In genomic region chr9:73565833-73566465, GRCh38 we compare ENCODE assay signal across 9 cellular contexts.
DNase-seq lines count a peak whose midpoint lies in the region; ATAC-seq and TF ChIP-seq lines count a peak whose summit lies in the region.
"Had no signal": no experiment of that assay in that cellular context is flagged by ENCODE, and none has a peak within 500 bp of the region (broad histone marks: within the 10 kb centered on the region; RNA-seq: fewer than 3 reads in every experiment).

No MANE protein-coding gene starts in this region.

- H3K36me3 ChIP-seq in PC-3 (ENCODE audit: low read depth, low read length) (no peaks in the 10 kb centered on the region; the same call in 1 of the 2 replicates), heart right ventricle (no peaks in the 10 kb centered on the region), tibial nerve (no peaks in the 10 kb centered on the region)

- no peaks in the 10 kb centered on the region for H3K79me2 ChIP-seq in PC-3 (ENCODE audit: low read length)

- no peaks in the 10 kb centered on the region for H4K20me1 ChIP-seq in PC-3 (ENCODE audit: low read length)

- TF ChIP-seq CTCF in activated CD8-positive, alpha-beta T cell treated with anti-CD3 and anti-CD28 coated beads for 36 hours (IDR thresholded peaks at IDR 0.05) = no peak
- TF ChIP-seq CTCF in PC-3 (conservative IDR thresholded peaks at IDR 0.05; ENCODE audit: low read depth, low read length) (peak; percentile 40), heart right ventricle (IDR thresholded peaks at IDR 0.05) (peak; percentile 13 to 68 (median 52)), tibial nerve (IDR thresholded peaks at IDR 0.05) (peak; percentile 15 to 65 (median 41))

- POLR2A ChIA-PET in activated CD8-positive, alpha-beta T cell treated with anti-CD3 and anti-CD28 coated beads for 36 hours (lab: Charles Lee) = no interaction called here
- POLR2A ChIA-PET in activated CD8-positive, alpha-beta T cell treated with anti-CD3 and anti-CD28 coated beads, Interleukin-2, amount 10 ng/mL, durations not matched to agents 7 days and 5 days (lab: Charles Lee) = no interaction called here
- POLR2A ChIA-PET in PC-3 (lab: Charles Lee; ENCODE audit: unreplicated experiment) = no interaction called here

- no peak overlapping the region for H2AFZ ChIP-seq in PC-3 (ENCODE audit: low read length)

- no peaks in the 10 kb centered on the region for H3K9me3 Mint-ChIP-seq in activated CD8-positive, alpha-beta T cell treated with anti-CD3 and anti-CD28 coated beads for 36 hours
- no peaks in the 10 kb centered on the region for H3K9me3 Mint-ChIP-seq in activated CD8-positive, alpha-beta T cell treated with anti-CD3 and anti-CD28 coated beads, Interleukin-2, amount 10 ng/mL, durations not matched to agents 7 days and 5 days (ENCODE audit: insufficient read depth)
- peaks cover 5% of the 10 kb centered on the region for H3K9me3 Mint-ChIP-seq in stimulated activated effector memory CD8-positive, alpha-beta T cell treated with anti-CD3 and anti-CD28 coated beads, Interleukin-12 subunit alpha, Interleukin-12 subunit beta, amount 100 ng/mL, for 72 hours
- H3K9me3 Mint-ChIP-seq in activated T-cell treated with anti-CD3 and anti-CD28 coated beads, Interleukin-2, amount 50 U/mL, for 24 hours = peaks cover 3% of the 10 kb centered on the region

- no peaks in the 10 kb centered on the region for H3K36me3 Mint-ChIP-seq in activated CD8-positive, alpha-beta T cell treated with anti-CD3 and anti-CD28 coated beads for 36 hours (ENCODE audit: low read depth)
- no peaks in the 10 kb centered on the region for H3K36me3 Mint-ChIP-seq in activated CD8-positive, alpha-beta T cell treated with anti-CD3 and anti-CD28 coated beads, Interleukin-2, amount 10 ng/mL, durations not matched to agents 7 days and 5 days (ENCODE audit: low read depth)
- no peaks in the 10 kb centered on the region for H3K36me3 Mint-ChIP-seq in stimulated activated effector memory CD8-positive, alpha-beta T cell treated with anti-CD3 and anti-CD28 coated beads, Interleukin-12 subunit alpha, Interleukin-12 subunit beta, amount 100 ng/mL, for 72 hours
- H3K36me3 Mint-ChIP-seq in activated T-cell treated with anti-CD3 and anti-CD28 coated beads, Interleukin-2, amount 50 U/mL, for 24 hours (ENCODE audit: low read depth) = no peaks in the 10 kb centered on the region
- H3K36me3 Mint-ChIP-seq: memory B cell had no signal

- H3K27me3 ChIP-seq in PC-3 (ENCODE audit: low read length) (no peaks in the 10 kb centered on the region), heart right ventricle (no peaks in the 10 kb centered on the region), tibial nerve (no peaks in the 10 kb centered on the region)

- no peak for ATAC-seq in activated CD8-positive, alpha-beta T cell treated with anti-CD3 and anti-CD28 coated beads for 36 hours
- ATAC-seq in activated CD8-positive, alpha-beta T cell treated with anti-CD3 and anti-CD28 coated beads, Interleukin-2, amount 10 ng/mL, durations not matched to agents 7 days and 5 days = no peak
- ATAC-seq in PC-3 (no peak), heart right ventricle (peak in 2 of 8 donors; percentile 33 to 55)
- ATAC-seq in stimulated activated effector memory CD8-positive, alpha-beta T cell treated with anti-CD3 and anti-CD28 coated beads, Interleukin-12 subunit alpha, Interleukin-12 subunit beta, amount 100 ng/mL, for 72 hours = no peak

- intact Hi-C loops in activated CD8-positive, alpha-beta T cell treated with anti-CD3 and anti-CD28 coated beads for 36 hours (cut with micrococcal nuclease) = no loop called here
- intact Hi-C loops in PC-3 (cut with micrococcal nuclease) (no loop called here), heart right ventricle (cut with DNase I) (loop anchor here in 9 of 10 donors (2.0 to 10.0 kb wide), 6 partner anchors 294 to 361 kb away; no protein-coding TSS in a partner anchor)

- H3K4me1 ChIP-seq in PC-3 (ENCODE audit: insufficient read depth, low read length) = no peaks in the 10 kb centered on the region
- H3K4me1 ChIP-seq in heart right ventricle = no peaks in the 10 kb centered on the region
- H3K4me1 ChIP-seq in tibial nerve = no peaks in the 10 kb centered on the region

- TF ChIP-seq POLR2A in tibial nerve (IDR thresholded peaks at IDR 0.05) = no peak

- no peaks in the 10 kb centered on the region for H3K9me2 ChIP-seq in PC-3 (replicated peaks; ENCODE audit: low read length)

- H3K9me3 ChIP-seq in PC-3 (ENCODE audit: low read length) = no peaks in the 10 kb centered on the region
- H3K9me3 ChIP-seq in heart right ventricle = peaks cover 0 to 16% (median 0%) of the 10 kb centered on the region in 11 donors
- no peaks in the 10 kb centered on the region for H3K9me3 ChIP-seq in tibial nerve

- H3K4me1 Mint-ChIP-seq in activated CD8-positive, alpha-beta T cell treated with anti-CD3 and anti-CD28 coated beads for 36 hours (ENCODE audit: low read depth) = no peaks in the 10 kb centered on the region
- H3K4me1 Mint-ChIP-seq in activated CD8-positive, alpha-beta T cell treated with anti-CD3 and anti-CD28 coated beads, Interleukin-2, amount 10 ng/mL, durations not matched to agents 7 days and 5 days (ENCODE audit: low read depth) = no peaks in the 10 kb centered on the region
- H3K4me1 Mint-ChIP-seq in stimulated activated effector memory CD8-positive, alpha-beta T cell treated with anti-CD3 and anti-CD28 coated beads, Interleukin-12 subunit alpha, Interleukin-12 subunit beta, amount 100 ng/mL, for 72 hours = no peaks in the 10 kb centered on the region
- H3K4me1 Mint-ChIP-seq in activated T-cell treated with anti-CD3 and anti-CD28 coated beads, Interleukin-2, amount 50 U/mL, for 24 hours (ENCODE audit: low read depth) = no peaks in the 10 kb centered on the region
- H3K4me1 Mint-ChIP-seq: memory B cell had no signal

- H3K4me3 Mint-ChIP-seq in activated CD8-positive, alpha-beta T cell treated with anti-CD3 and anti-CD28 coated beads for 36 hours = no peak overlapping the region
- H3K4me3 Mint-ChIP-seq in activated CD8-positive, alpha-beta T cell treated with anti-CD3 and anti-CD28 coated beads, Interleukin-2, amount 10 ng/mL, durations not matched to agents 7 days and 5 days = no peak overlapping the region
- H3K4me3 Mint-ChIP-seq in stimulated activated effector memory CD8-positive, alpha-beta T cell treated with anti-CD3 and anti-CD28 coated beads, Interleukin-12 subunit alpha, Interleukin-12 subunit beta, amount 100 ng/mL, for 72 hours = no peak overlapping the region
- H3K4me3 Mint-ChIP-seq in activated T-cell treated with anti-CD3 and anti-CD28 coated beads, Interleukin-2, amount 50 U/mL, for 24 hours = no peak overlapping the region
- H3K4me3 Mint-ChIP-seq: memory B cell had no signal

- peak; percentile 3 for DNase-seq in activated CD8-positive, alpha-beta T cell treated with anti-CD3 and anti-CD28 coated beads for 36 hours
- DNase-seq in activated CD8-positive, alpha-beta T cell treated with anti-CD3 and anti-CD28 coated beads, Interleukin-2, amount 10 ng/mL, durations not matched to agents 7 days and 5 days = no peak
- peak; percentile 14 for DNase-seq in PC-3
- DNase-seq in heart right ventricle = peak in 1 of 2 donors; percentile 14
- DNase-seq in tibial nerve (ENCODE audit: low spot score in 2 of 2) = no peak
- DNase-seq in stimulated activated effector memory CD8-positive, alpha-beta T cell treated with anti-CD3 and anti-CD28 coated beads, Interleukin-12 subunit alpha, Interleukin-12 subunit beta, amount 100 ng/mL, for 72 hours (ENCODE audit: low spot score in 2 of 2) = no peak
- DNase-seq in A172 (ENCODE audit: low spot score) = no peak
- no peak for DNase-seq in activated T-cell treated with anti-CD3 and anti-CD28 coated beads, Interleukin-2, amount 50 U/mL, for 24 hours

- no TSS peak for BruUV-seq in PC-3 (replicated peaks; lab: Mats Ljungman, UMichigan)

- H3K4me3 ChIP-seq in PC-3 (ENCODE audit: low read length) (no peak overlapping the region), heart right ventricle (no peak overlapping the region), tibial nerve (no peak overlapping the region)

- CTCF ChIA-PET in activated CD8-positive, alpha-beta T cell treated with anti-CD3 and anti-CD28 coated beads for 36 hours (lab: Charles Lee) = interaction anchor here (0.7 kb wide), 1 partner anchor 365 kb away, joined by 3 read pairs; no protein-coding TSS in a partner anchor
- CTCF ChIA-PET in activated CD8-positive, alpha-beta T cell treated with anti-CD3 and anti-CD28 coated beads, Interleukin-2, amount 10 ng/mL, durations not matched to agents 7 days and 5 days (lab: Charles Lee) = no interaction called here
- CTCF ChIA-PET in PC-3 (lab: Charles Lee) = no interaction called here

- no peak overlapping the region for H3K27ac ChIP-seq in PC-3 (ENCODE audit: low read length)
- no peak overlapping the region for H3K27ac ChIP-seq in heart right ventricle
- H3K27ac ChIP-seq in tibial nerve = peak overlapping the region in 2 of 4 donors; percentile 40 to 58

- no peaks in the 10 kb centered on the region for H3F3A ChIP-seq in PC-3 (ENCODE audit: low read length, unreplicated experiment)

- H3K27me3 Mint-ChIP-seq in activated CD8-positive, alpha-beta T cell treated with anti-CD3 and anti-CD28 coated beads for 36 hours = no peaks in the 10 kb centered on the region
- no peaks in the 10 kb centered on the region for H3K27me3 Mint-ChIP-seq in activated CD8-positive, alpha-beta T cell treated with anti-CD3 and anti-CD28 coated beads, Interleukin-2, amount 10 ng/mL, durations not matched to agents 7 days and 5 days (ENCODE audit: low read depth)
- no peaks in the 10 kb centered on the region for H3K27me3 Mint-ChIP-seq in activated T-cell treated with anti-CD3 and anti-CD28 coated beads, Interleukin-2, amount 50 U/mL, for 24 hours
- H3K27me3 Mint-ChIP-seq: memory B cell had no signal

- no peak overlapping the region for H3K4me2 ChIP-seq in PC-3 (ENCODE audit: low read length)

- H3K9ac ChIP-seq in PC-3 (ENCODE audit: low read length) = no peak overlapping the region

- H3K27ac Mint-ChIP-seq in activated CD8-positive, alpha-beta T cell treated with anti-CD3 and anti-CD28 coated beads for 36 hours = no peak overlapping the region
- no peak overlapping the region for H3K27ac Mint-ChIP-seq in activated CD8-positive, alpha-beta T cell treated with anti-CD3 and anti-CD28 coated beads, Interleukin-2, amount 10 ng/mL, durations not matched to agents 7 days and 5 days
- H3K27ac Mint-ChIP-seq in stimulated activated effector memory CD8-positive, alpha-beta T cell treated with anti-CD3 and anti-CD28 coated beads, Interleukin-12 subunit alpha, Interleukin-12 subunit beta, amount 100 ng/mL, for 72 hours = no peak overlapping the region
- H3K27ac Mint-ChIP-seq in activated T-cell treated with anti-CD3 and anti-CD28 coated beads, Interleukin-2, amount 50 U/mL, for 24 hours = no peak overlapping the region
- H3K27ac Mint-ChIP-seq: memory B cell had no signal

- TF ChIP-seq EP300 in tibial nerve (IDR thresholded peaks at IDR 0.05) = no peak

Comparison
In these comparisons a context has a peak if more than half of its experiments do, and no peak if none do; other contexts are left out.
1. DNase-seq: peak in activated CD8-positive, alpha-beta T cell treated with anti-CD3 and anti-CD28 coated beads for 36 hours (single experiment) and PC-3 (single experiment); none in activated CD8-positive, alpha-beta T cell treated with anti-CD3 and anti-CD28 coated beads, Interleukin-2, amount 10 ng/mL, durations not matched to agents 7 days and 5 days (single experiment), tibial nerve (0 of 2), stimulated activated effector memory CD8-positive, alpha-beta T cell treated with anti-CD3 and anti-CD28 coated beads, Interleukin-12 subunit alpha, Interleukin-12 subunit beta, amount 100 ng/mL, for 72 hours (0 of 2), A172 (single experiment) and activated T-cell treated with anti-CD3 and anti-CD28 coated beads, Interleukin-2, amount 50 U/mL, for 24 hours (single experiment).
2. intact Hi-C loops: an anchor here in heart right ventricle (2.0 to 10.0 kb wide); none called in activated CD8-positive, alpha-beta T cell treated with anti-CD3 and anti-CD28 coated beads for 36 hours and PC-3.